ENCODE assay signal across 1 cellular context in the genomic region with DNA sequence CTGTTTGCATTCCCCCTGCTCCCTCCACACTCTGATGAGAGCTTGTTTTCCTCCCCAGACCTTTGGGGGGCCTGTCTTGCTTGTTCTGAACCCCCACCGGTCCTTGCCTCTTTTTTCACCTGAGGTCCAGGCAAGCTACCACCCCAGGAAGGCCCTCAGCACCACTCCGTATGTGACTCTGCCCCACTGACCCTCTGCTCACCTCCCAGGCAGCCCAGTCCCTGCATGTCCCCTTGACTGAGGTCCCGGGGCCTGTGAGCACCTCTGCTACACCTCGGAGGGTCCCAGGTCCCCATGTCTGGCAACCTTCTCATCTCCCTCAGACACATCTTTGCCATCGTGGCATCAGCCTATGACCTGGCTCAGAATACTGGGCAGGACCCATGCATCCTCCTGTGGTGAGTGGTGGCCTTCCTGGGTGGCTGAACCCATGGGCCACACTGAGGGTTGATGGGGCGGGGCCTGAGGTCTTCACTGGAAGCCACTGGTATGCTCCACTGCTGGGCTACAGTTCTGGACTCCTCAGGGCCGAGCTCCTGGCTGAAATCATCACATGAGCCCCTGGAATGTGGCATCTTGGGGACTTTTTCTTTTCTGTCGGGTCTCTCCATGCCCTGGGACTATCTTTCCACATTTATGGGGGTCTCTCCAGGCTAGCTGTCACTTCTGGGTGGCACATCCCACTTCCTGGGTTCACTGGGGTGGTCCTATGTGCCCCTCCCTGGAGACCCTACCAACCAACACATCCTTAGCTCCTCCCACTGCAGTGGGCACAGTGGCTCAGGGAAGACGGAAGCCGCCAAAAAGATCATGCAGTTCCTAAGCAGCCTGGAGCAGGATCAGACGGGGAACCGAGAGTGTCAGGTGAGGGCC.
A peak's percentile ranks its signal among the peaks of the same experiment; 100 is the strongest.
TF ChIP-seq lines count a peak whose summit lies in the region.

No MANE protein-coding gene starts in this region.

TF ChIP-seq in HepG2, 621 proteins besides CTCF, POLR2A, EP300 and RAD21:
- TF ChIP-seq, protein P1, sequence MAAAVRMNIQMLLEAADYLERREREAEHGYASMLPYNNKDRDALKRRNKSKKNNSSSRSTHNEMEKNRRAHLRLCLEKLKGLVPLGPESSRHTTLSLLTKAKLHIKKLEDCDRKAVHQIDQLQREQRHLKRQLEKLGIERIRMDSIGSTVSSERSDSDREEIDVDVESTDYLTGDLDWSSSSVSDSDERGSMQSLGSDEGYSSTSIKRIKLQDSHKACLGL (CRISPR knock-in tag; IDR thresholded peaks at IDR 0.05), result 0 out of 2 replicates have a peak, but pooled peaks have one; percentile 38
- TF ChIP-seq ZSCAN21 (CRISPR knock-in tag; IDR thresholded peaks at IDR 0.05; ENCODE audit: borderline replicate concordance) (0 out of 2 replicates have a peak, but pooled peaks have one; percentile 13), IRF2 (CRISPR knock-in tag; IDR thresholded peaks at IDR 0.05) (no peak), ONECUT2 (CRISPR knock-in tag; IDR thresholded peaks at IDR 0.05) (no peak), ZNF333 (CRISPR knock-in tag; IDR thresholded peaks at IDR 0.05; ENCODE audit: borderline replicate concordance) (0 out of 2 replicates have a peak, but pooled peaks have one; percentile 33), AGO2 (optimal IDR thresholded peaks at IDR 0.05; ENCODE audit: low read depth, low read length) (no peak), KLF6 (CRISPR knock-in tag; IDR thresholded peaks at IDR 0.05) (no peak), CHCHD3 (CRISPR knock-in tag; IDR thresholded peaks at IDR 0.05) (no peak), EHMT2 (IDR thresholded peaks at IDR 0.05; ENCODE audit: borderline replicate concordance, low read depth, low read length) (no peak), ZNF816 (CRISPR knock-in tag; IDR thresholded peaks at IDR 0.05; ENCODE audit: borderline replicate concordance) (peak; percentile 37; the same call in 1 of the 2 replicates), ZNF331 (CRISPR knock-in tag; IDR thresholded peaks at IDR 0.05) (no peak), EED (CRISPR knock-in tag; IDR thresholded peaks at IDR 0.05) (peak; percentile 12; the same call in 1 of the 2 replicates), ZNF607 (CRISPR knock-in tag; IDR thresholded peaks at IDR 0.05; ENCODE audit: borderline replicate concordance) (no peak), ZC3H13 (CRISPR knock-in tag; IDR thresholded peaks at IDR 0.05) (no peak; the same call in 1 of the 2 replicates), ZFP90 (CRISPR knock-in tag; IDR thresholded peaks at IDR 0.05; ENCODE audit: borderline replicate concordance) (0 out of 2 replicates have a peak, but pooled peaks have one; percentile 1), ZNF274 (CRISPR knock-in tag; IDR thresholded peaks at IDR 0.05) (no peak), DNMT1 (CRISPR knock-in tag; IDR thresholded peaks at IDR 0.05) (no peak), ZNF232 (CRISPR knock-in tag; IDR thresholded peaks at IDR 0.05; ENCODE audit: borderline replicate concordance) (no peak), NCOA1 (CRISPR knock-in tag; IDR thresholded peaks at IDR 0.05) (no peak), NFATC3 (CRISPR knock-in tag; IDR thresholded peaks at IDR 0.05) (no peak)
- TF ChIP-seq, protein P2, sequence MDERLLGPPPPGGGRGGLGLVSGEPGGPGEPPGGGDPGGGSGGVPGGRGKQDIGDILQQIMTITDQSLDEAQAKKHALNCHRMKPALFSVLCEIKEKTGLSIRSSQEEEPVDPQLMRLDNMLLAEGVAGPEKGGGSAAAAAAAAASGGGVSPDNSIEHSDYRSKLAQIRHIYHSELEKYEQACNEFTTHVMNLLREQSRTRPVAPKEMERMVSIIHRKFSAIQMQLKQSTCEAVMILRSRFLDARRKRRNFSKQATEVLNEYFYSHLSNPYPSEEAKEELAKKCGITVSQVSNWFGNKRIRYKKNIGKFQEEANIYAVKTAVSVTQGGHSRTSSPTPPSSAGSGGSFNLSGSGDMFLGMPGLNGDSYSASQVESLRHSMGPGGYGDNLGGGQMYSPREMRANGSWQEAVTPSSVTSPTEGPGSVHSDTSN (CRISPR knock-in tag; IDR thresholded peaks at IDR 0.05), result no peak
- TF ChIP-seq, protein P3, sequence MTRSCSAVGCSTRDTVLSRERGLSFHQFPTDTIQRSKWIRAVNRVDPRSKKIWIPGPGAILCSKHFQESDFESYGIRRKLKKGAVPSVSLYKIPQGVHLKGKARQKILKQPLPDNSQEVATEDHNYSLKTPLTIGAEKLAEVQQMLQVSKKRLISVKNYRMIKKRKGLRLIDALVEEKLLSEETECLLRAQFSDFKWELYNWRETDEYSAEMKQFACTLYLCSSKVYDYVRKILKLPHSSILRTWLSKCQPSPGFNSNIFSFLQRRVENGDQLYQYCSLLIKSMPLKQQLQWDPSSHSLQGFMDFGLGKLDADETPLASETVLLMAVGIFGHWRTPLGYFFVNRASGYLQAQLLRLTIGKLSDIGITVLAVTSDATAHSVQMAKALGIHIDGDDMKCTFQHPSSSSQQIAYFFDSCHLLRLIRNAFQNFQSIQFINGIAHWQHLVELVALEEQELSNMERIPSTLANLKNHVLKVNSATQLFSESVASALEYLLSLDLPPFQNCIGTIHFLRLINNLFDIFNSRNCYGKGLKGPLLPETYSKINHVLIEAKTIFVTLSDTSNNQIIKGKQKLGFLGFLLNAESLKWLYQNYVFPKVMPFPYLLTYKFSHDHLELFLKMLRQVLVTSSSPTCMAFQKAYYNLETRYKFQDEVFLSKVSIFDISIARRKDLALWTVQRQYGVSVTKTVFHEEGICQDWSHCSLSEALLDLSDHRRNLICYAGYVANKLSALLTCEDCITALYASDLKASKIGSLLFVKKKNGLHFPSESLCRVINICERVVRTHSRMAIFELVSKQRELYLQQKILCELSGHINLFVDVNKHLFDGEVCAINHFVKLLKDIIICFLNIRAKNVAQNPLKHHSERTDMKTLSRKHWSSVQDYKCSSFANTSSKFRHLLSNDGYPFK (CRISPR knock-in tag; IDR thresholded peaks at IDR 0.05; ENCODE audit: borderline replicate concordance), result 0 out of 2 replicates have a peak, but pooled peaks have one; percentile 10
- TF ChIP-seq, protein P4, sequence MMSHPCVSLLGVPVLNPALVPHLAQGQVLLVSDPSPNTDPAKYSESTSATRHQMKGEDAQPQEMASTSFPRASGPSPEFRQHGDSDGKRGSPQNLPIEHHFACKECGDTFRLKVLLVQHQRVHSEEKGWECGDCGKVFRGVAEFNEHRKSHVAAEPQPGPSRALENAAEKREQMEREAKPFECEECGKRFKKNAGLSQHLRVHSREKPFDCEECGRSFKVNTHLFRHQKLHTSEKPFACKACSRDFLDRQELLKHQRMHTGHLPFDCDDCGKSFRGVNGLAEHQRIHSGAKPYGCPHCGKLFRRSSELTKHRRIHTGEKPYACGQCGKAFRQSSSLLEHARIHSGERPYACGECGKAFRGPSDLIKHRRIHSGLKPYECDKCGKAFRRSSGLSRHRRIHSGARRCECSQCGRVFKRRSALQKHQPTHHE (CRISPR knock-in tag; IDR thresholded peaks at IDR 0.05; ENCODE audit: borderline replicate concordance), result no peak
- TF ChIP-seq, protein P5, sequence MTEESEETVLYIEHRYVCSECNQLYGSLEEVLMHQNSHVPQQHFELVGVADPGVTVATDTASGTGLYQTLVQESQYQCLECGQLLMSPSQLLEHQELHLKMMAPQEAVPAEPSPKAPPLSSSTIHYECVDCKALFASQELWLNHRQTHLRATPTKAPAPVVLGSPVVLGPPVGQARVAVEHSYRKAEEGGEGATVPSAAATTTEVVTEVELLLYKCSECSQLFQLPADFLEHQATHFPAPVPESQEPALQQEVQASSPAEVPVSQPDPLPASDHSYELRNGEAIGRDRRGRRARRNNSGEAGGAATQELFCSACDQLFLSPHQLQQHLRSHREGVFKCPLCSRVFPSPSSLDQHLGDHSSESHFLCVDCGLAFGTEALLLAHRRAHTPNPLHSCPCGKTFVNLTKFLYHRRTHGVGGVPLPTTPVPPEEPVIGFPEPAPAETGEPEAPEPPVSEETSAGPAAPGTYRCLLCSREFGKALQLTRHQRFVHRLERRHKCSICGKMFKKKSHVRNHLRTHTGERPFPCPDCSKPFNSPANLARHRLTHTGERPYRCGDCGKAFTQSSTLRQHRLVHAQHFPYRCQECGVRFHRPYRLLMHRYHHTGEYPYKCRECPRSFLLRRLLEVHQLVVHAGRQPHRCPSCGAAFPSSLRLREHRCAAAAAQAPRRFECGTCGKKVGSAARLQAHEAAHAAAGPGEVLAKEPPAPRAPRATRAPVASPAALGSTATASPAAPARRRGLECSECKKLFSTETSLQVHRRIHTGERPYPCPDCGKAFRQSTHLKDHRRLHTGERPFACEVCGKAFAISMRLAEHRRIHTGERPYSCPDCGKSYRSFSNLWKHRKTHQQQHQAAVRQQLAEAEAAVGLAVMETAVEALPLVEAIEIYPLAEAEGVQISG (CRISPR knock-in tag; IDR thresholded peaks at IDR 0.05), result no peak
- TF ChIP-seq, protein P6, sequence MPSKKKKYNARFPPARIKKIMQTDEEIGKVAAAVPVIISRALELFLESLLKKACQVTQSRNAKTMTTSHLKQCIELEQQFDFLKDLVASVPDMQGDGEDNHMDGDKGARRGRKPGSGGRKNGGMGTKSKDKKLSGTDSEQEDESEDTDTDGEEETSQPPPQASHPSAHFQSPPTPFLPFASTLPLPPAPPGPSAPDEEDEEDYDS (CRISPR knock-in tag; IDR thresholded peaks at IDR 0.05), result 0 out of 2 replicates have a peak, but pooled peaks have one; percentile 12
- TF ChIP-seq, protein P7, sequence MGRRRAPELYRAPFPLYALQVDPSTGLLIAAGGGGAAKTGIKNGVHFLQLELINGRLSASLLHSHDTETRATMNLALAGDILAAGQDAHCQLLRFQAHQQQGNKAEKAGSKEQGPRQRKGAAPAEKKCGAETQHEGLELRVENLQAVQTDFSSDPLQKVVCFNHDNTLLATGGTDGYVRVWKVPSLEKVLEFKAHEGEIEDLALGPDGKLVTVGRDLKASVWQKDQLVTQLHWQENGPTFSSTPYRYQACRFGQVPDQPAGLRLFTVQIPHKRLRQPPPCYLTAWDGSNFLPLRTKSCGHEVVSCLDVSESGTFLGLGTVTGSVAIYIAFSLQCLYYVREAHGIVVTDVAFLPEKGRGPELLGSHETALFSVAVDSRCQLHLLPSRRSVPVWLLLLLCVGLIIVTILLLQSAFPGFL (CRISPR knock-in tag; IDR thresholded peaks at IDR 0.05), result no peak
